14 cellular contexts compared by ENCODE assay signal in the genomic region with DNA sequence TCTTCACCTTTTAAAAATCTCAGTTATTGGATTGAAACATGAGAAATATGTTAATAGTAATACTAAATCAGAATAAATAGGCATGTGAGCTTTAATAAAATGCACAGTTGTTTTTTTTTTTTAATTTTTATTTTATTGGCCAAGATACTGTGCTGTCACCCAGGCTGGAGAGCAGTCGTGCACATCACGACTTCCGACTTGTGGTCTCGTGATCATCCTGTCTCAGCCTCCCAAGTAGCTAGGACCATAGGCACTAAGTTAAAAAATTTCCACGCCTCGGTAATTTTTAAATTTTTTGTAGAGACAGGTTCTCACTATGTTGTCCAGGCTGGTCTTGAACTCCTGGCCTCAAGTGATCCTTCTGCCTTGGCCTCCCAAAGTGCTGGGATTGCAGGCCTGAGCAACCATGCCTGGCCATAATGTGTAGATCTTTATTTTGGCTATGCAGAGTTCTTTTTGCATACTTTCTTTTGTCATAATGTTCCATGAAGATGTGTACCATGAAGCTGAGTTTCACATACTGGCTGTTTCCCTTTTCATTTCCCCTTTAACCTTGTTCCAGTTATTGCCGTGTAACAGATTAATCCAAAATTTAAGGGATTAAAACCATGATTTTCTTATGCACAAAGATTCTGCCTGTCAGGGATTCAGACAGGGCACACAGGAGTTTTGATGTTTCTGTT. TPM values are rescaled to one million over a fixed set of nuclear protein-coding genes. Genes with fewer than 3 reads are reported as not detected.
A peak's percentile ranks its signal among the peaks of the same experiment; 100 is the strongest.
DNase-seq lines count a peak whose midpoint lies in the region; ATAC-seq, FAIRE-seq and TF ChIP-seq lines count a peak whose summit lies in the region.
"Had no signal": no experiment of that assay in that cellular context is flagged by ENCODE, and none has a peak within 500 bp of the region (broad histone marks: within the 10 kb centered on the region; RNA-seq: fewer than 3 reads in every experiment).

No MANE protein-coding gene starts in this region.

- no peak overlapping the region for H2AFZ ChIP-seq in astrocyte (ENCODE audit: low read depth, low read length)

- no peak overlapping the region for H3K4me3 ChIP-seq in heart right ventricle
- H3K4me3 ChIP-seq in astrocyte (ENCODE audit: insufficient read depth, low read depth, low read length), result no peak overlapping the region
- H3K4me3 ChIP-seq: coronary artery had no signal

- TF ChIP-seq CTCF in heart right ventricle (IDR thresholded peaks at IDR 0.05) (no peak), astrocyte (IDR thresholded peaks at IDR 0.05; ENCODE audit: insufficient read depth, low read depth, low read length) (no peak)

- H3K27ac Mint-ChIP-seq in astrocyte (ENCODE audit: unreplicated experiment), result no peak overlapping the region
- peak overlapping the region; percentile 85 for H3K27ac Mint-ChIP-seq in stimulated activated naive B cell treated with anti-CD40 and anti-IgM and Interleukin-4, amounts not matched to agents 10 μg/mL and 1 μg/mL and 100 μg/mL, for 72 hours

- H3K9me3 ChIP-seq in heart right ventricle (no peaks in the 10 kb centered on the region), astrocyte (ENCODE audit: insufficient read depth, low read depth, low read length) (no peaks in the 10 kb centered on the region)
- H3K9me3 ChIP-seq: neutrophil had no signal

- peaks cover 34% of the 10 kb centered on the region for H3K4me1 Mint-ChIP-seq in astrocyte (ENCODE audit: low read depth, unreplicated experiment)
- H3K4me1 Mint-ChIP-seq in stimulated activated naive B cell treated with anti-CD40 and anti-IgM and Interleukin-4, amounts not matched to agents 10 μg/mL and 1 μg/mL and 100 μg/mL, for 72 hours, result peaks cover 24 to 35% of the 10 kb centered on the region in 2 donors

- H3K4me3 Mint-ChIP-seq in astrocyte (ENCODE audit: unreplicated experiment), result no peak overlapping the region
- peak overlapping the region in 1 of 2 donors; percentile 31 for H3K4me3 Mint-ChIP-seq in stimulated activated naive B cell treated with anti-CD40 and anti-IgM and Interleukin-4, amounts not matched to agents 10 μg/mL and 1 μg/mL and 100 μg/mL, for 72 hours

- no peak for DNase-seq in heart right ventricle
- DNase-seq in left cardiac atrium, result no peak
- DNase-seq in astrocyte (ENCODE audit: low read depth), result no peak
- no peak for DNase-seq in stimulated activated naive B cell treated with anti-CD40 and anti-IgM and Interleukin-4, amounts not matched to agents 10 μg/mL and 1 μg/mL and 100 μg/mL, for 72 hours
- DNase-seq in NCI-H2081 (lab: John Stamatoyannopoulos, UW), result no peak
- no peak for DNase-seq in COLO829 (ENCODE audit: low spot score)
- DNase-seq in hypothalamus (lab: John Stamatoyannopoulos, UW), result no peak
- DNase-seq: activated naive CD4-positive, alpha-beta T cell; H7; NCI-H2227 treated with DMSO at 0.1 percent for 48 hours had no signal

- no peaks in the 10 kb centered on the region for H3K27me3 Mint-ChIP-seq in astrocyte (ENCODE audit: low read depth, unreplicated experiment)
- H3K27me3 Mint-ChIP-seq in stimulated activated naive B cell treated with anti-CD40 and anti-IgM and Interleukin-4, amounts not matched to agents 10 μg/mL and 1 μg/mL and 100 μg/mL, for 72 hours, result no peaks in the 10 kb centered on the region

- no peak for FAIRE-seq in astrocyte (lab: Jason Lieb, UNC)

- H3K9me3 Mint-ChIP-seq in astrocyte (ENCODE audit: unreplicated experiment), result no peaks in the 10 kb centered on the region
- H3K9me3 Mint-ChIP-seq in stimulated activated naive B cell treated with anti-CD40 and anti-IgM and Interleukin-4, amounts not matched to agents 10 μg/mL and 1 μg/mL and 100 μg/mL, for 72 hours, result no peaks in the 10 kb centered on the region

- peaks cover 8% of the 10 kb centered on the region for H3K36me3 Mint-ChIP-seq in astrocyte (ENCODE audit: low read depth, unreplicated experiment)
- H3K36me3 Mint-ChIP-seq in stimulated activated naive B cell treated with anti-CD40 and anti-IgM and Interleukin-4, amounts not matched to agents 10 μg/mL and 1 μg/mL and 100 μg/mL, for 72 hours, result peaks cover 11 to 26% of the 10 kb centered on the region in 2 donors

- H3K27me3 ChIP-seq in heart right ventricle, result no peaks in the 10 kb centered on the region
- H3K27me3 ChIP-seq in astrocyte (ENCODE audit: insufficient read depth, low read length), result no peaks in the 10 kb centered on the region
- H3K27me3 ChIP-seq: neutrophil had no signal

- ATAC-seq in heart right ventricle, result no peak
- no peak for ATAC-seq in left cardiac atrium
- ATAC-seq in HG03520 (IDR thresholded peaks at IDR 0.05; ENCODE audit: unreplicated experiment), result peak; percentile 43
- ATAC-seq in stimulated activated naive B cell treated with anti-CD40 and anti-IgM and Interleukin-4, amounts not matched to agents 10 μg/mL and 1 μg/mL and 100 μg/mL, for 72 hours (replicated peaks), result peak; percentile 65 to 70

- H3K79me2 ChIP-seq in astrocyte (ENCODE audit: insufficient read depth, low read length), result peaks cover 100% of the 10 kb centered on the region

- 90 to 93% methylated on average over 7 of the region's 7 CpGs for WGBS in heart right ventricle, 2 donors

- peak overlapping the region; percentile 33 for H3K4me2 ChIP-seq in astrocyte (ENCODE audit: low read length)

- H3K36me3 ChIP-seq in heart right ventricle (peaks cover 0 to 45% (median 10%) of the 10 kb centered on the region in 9 donors), astrocyte (ENCODE audit: insufficient read depth, low read length) (peaks cover 14% of the 10 kb centered on the region)

- H3K27ac ChIP-seq in heart right ventricle (peak overlapping the region in 6 of 10 donors; percentile 32 to 63 (median 44)), astrocyte (ENCODE audit: low read depth, low read length) (peak overlapping the region; percentile 34)
- H3K27ac ChIP-seq: coronary artery, neutrophil, RWPE1 had no signal

- intact Hi-C loops in heart right ventricle (cut with DNase I) (loop anchor here in 1 of 10 donors (5.0 kb wide), 2 partner anchors 35 to 70 kb away; no protein-coding TSS in a partner anchor), left cardiac atrium (cut with DNase I) (no loop called here)

- peaks cover 95% of the 10 kb centered on the region for H4K20me1 ChIP-seq in astrocyte (ENCODE audit: insufficient read depth, low read length)

- peaks cover 3 to 77% (median 60%) of the 10 kb centered on the region in 9 donors for H3K4me1 ChIP-seq in heart right ventricle
- H3K4me1 ChIP-seq in astrocyte (ENCODE audit: insufficient read depth, low read length), result peaks cover 20% of the 10 kb centered on the region

- H3K9ac ChIP-seq in astrocyte (ENCODE audit: low read length), result peak overlapping the region; percentile 0

RNA-seq across cellular contexts. Expression of a gene that starts 16.0 kb away (rescaled TPM):
- total RNA-seq in heart right ventricle, result 100 to 1,000 TPM; 103 to 142 (median 120) TPM
- 10 to 100 TPM; 37.9 to 39.9 TPM for polyA plus RNA-seq in heart right ventricle
- total RNA-seq in left cardiac atrium, result 100 to 1,000 TPM; 102 to 106 TPM
- 294 and 309 TPM in 2 replicates for total RNA-seq in astrocyte

RNA-seq across cellular contexts. Expression of a gene that starts 37.9 kb away (rescaled TPM):
- total RNA-seq in heart right ventricle (10 to 100 TPM; 16.6 to 26.4 (median 22.4) TPM), left cardiac atrium (10 to 100 TPM; 20.1 to 29.0 TPM), astrocyte (31.9 and 32.2 TPM in 2 replicates)
- polyA plus RNA-seq in heart right ventricle, result 10 to 100 TPM; 16.2 to 21.1 TPM

Comparison
In these comparisons a context has a peak if more than half of its experiments do, and no peak if none do; other contexts are left out.
1. ATAC-seq: peak in HG03520 (single experiment) and stimulated activated naive B cell treated with anti-CD40 and anti-IgM and Interleukin-4, amounts not matched to agents 10 μg/mL and 1 μg/mL and 100 μg/mL, for 72 hours (2 of 2); none in heart right ventricle (0 of 8) and left cardiac atrium (0 of 2).